8 cellular contexts compared by ENCODE assay signal in genomic region chr12:27710592-27711311, GRCh38. TPM values are rescaled to one million over a fixed set of nuclear protein-coding genes. Genes with fewer than 3 reads are reported as not detected.
A peak's percentile ranks its signal among the peaks of the same experiment; 100 is the strongest.
DNase-seq lines count a peak whose midpoint lies in the region; ATAC-seq and TF ChIP-seq lines count a peak whose summit lies in the region.

Gene MRPS35 (plus strand): TSS chr12:27710832. CDS start chr12:27710844, 12 bp downstream.

- no peaks in the 10 kb centered on the region for H3K9me3 ChIP-seq in colonic mucosa

- intact Hi-C loops in colonic mucosa (cut with DNase I): no loop called here

- H3K9ac ChIP-seq in colonic mucosa (ENCODE audit: low read depth in 2 of 2, low read length in 2 of 2): peak within 1 kb of the TSS; percentile 74 to 93

- H3K27ac ChIP-seq in colonic mucosa: peak within 1 kb of the TSS; percentile 87

- CTCF ChIA-PET in BJ (lab: Yijun Ruan, JAX): no interaction called here

- TF ChIP-seq POLR2A in GM19193 (IDR thresholded peaks at IDR 0.05; ENCODE audit: extremely low read depth, insufficient read depth, insufficient read length): peak; percentile 98

- POLR2A ChIA-PET in BJ (lab: Charles Lee): no interaction called here

- ATAC-seq in HG03432 (IDR thresholded peaks at IDR 0.05; ENCODE audit: unreplicated experiment): peak; percentile 98

- H3K27me3 ChIP-seq in BJ (ENCODE audit: control insufficient read depth, insufficient read depth, low read length) (no peaks in the 10 kb centered on the region), colonic mucosa (no peaks in the 10 kb centered on the region)

- peak within 1 kb of the TSS; percentile 63 for H3K4me3 ChIP-seq in BJ (ENCODE audit: low read depth, low read length)
- peak within 1 kb of the TSS; percentile 98 for H3K4me3 ChIP-seq in colonic mucosa

- TF ChIP-seq CTCF in BJ (IDR thresholded peaks at IDR 0.05; ENCODE audit: insufficient read depth, low read depth, low read length) (no peak), colonic mucosa (IDR thresholded peaks at IDR 0.05) (no peak)

- DNase-seq in BJ (ENCODE audit: low read depth) (peak; percentile 53), NCI-H524 treated with DMSO at 0.1 percent for 48 hours (lab: John Stamatoyannopoulos, UW) (peak; percentile 19), colonic mucosa (peak; percentile 94), left kidney (ENCODE audit: low read depth, low spot score) (peak; percentile 97)
- peak; percentile 94 for DNase-seq in activated CD4-positive, alpha-beta T cell treated with anti-CD3 and anti-CD28 coated beads for 48 hours
- DNase-seq in stimulated activated CD4-positive, alpha-beta T cell treated with anti-CD3 and anti-CD28 coated beads, Interleukin-1b, Interleukin-23, amount 100 ng/mL, for 48 hours: peak; percentile 92

- H3K36me3 ChIP-seq in BJ (ENCODE audit: control insufficient read depth, insufficient read depth, low read length) (no peaks in the 10 kb centered on the region; the same call in none of the 2 replicates), colonic mucosa (no peaks in the 10 kb centered on the region)

- no peaks in the 10 kb centered on the region for H3K4me1 ChIP-seq in colonic mucosa

RNA-seq across cellular contexts. Expression of gene MRPS35, which starts in this region (rescaled TPM):
- polyA plus RNA-seq in BJ (2011; rRNA removed): 45.8 and 52.1 TPM in 2 replicates
- polyA minus RNA-seq in BJ (2011; rRNA and poly(A)+ RNA removed): 12.8 and 16.4 TPM in 2 replicates
- total RNA-seq in colonic mucosa: 10 to 100 TPM; 85.8 to 90.7 TPM

Comparison
In these comparisons a context has a peak if more than half of its experiments do, and no peak if none do; other contexts are left out.
1. Peak in every context shown above with its lines: DNase-seq, ATAC-seq, H3K4me3 ChIP-seq and H3K27ac ChIP-seq.
2. DNase-seq: peak in every context shown above with its lines; median percentile 97 in left kidney; 94 in activated CD4-positive, alpha-beta T cell treated with anti-CD3 and anti-CD28 coated beads for 48 hours; 94 in colonic mucosa; 92 in stimulated activated CD4-positive, alpha-beta T cell treated with anti-CD3 and anti-CD28 coated beads, Interleukin-1b, Interleukin-23, amount 100 ng/mL, for 48 hours; 53 in BJ; 19 in NCI-H524 treated with DMSO at 0.1 percent for 48 hours.